8 cellular contexts compared by ENCODE assay signal in genomic region chr2:127324635-127325034, GRCh38. TPM values are rescaled to one million over a fixed set of nuclear protein-coding genes. Genes with fewer than 3 reads are reported as not detected.
DNase-seq lines count a peak whose midpoint lies in the region; ATAC-seq and TF ChIP-seq lines count a peak whose summit lies in the region.

No MANE protein-coding gene starts in this region.

- ATAC-seq in left ventricle myocardium superior (no peak), HG02970 (IDR thresholded peaks at IDR 0.05; ENCODE audit: low FRiP score, unreplicated experiment) (no peak), GM19467 (IDR thresholded peaks at IDR 0.05; ENCODE audit: unreplicated experiment) (no peak)

- peaks cover 50% of the 10 kb centered on the region for H3K36me3 Mint-ChIP-seq in nephron progenitor cell (ENCODE audit: low read depth)

- H3K27ac ChIP-seq in cardiac muscle cell (no peak overlapping the region), colonic mucosa (no peak overlapping the region)

- H3K27me3 Mint-ChIP-seq in nephron progenitor cell (ENCODE audit: low read depth, poor library complexity), result no peaks in the 10 kb centered on the region

- H3K9ac ChIP-seq in colonic mucosa (ENCODE audit: low read depth in 2 of 2, low read length in 2 of 2), result no peak overlapping the region

- no peak overlapping the region for H3K27ac Mint-ChIP-seq in nephron progenitor cell

- H3K36me3 ChIP-seq in cardiac muscle cell (peaks cover 42% of the 10 kb centered on the region), colonic mucosa (peaks cover 13% of the 10 kb centered on the region)

- no peaks in the 10 kb centered on the region for H3K4me1 ChIP-seq in cardiac muscle cell (ENCODE audit: low read depth)
- no peaks in the 10 kb centered on the region for H3K4me1 ChIP-seq in colonic mucosa

- peaks cover 8% of the 10 kb centered on the region for H3K9me3 Mint-ChIP-seq in nephron progenitor cell

- no peaks in the 10 kb centered on the region for H3K4me1 Mint-ChIP-seq in nephron progenitor cell

- H3K27me3 ChIP-seq in cardiac muscle cell (no peaks in the 10 kb centered on the region), colonic mucosa (no peaks in the 10 kb centered on the region)

- no peak overlapping the region for H3K4me3 Mint-ChIP-seq in nephron progenitor cell

- intact Hi-C loops in left ventricle myocardium superior (cut with micrococcal nuclease), result loop anchor here (5.0 kb wide), 1 partner anchor 153 kb away; no protein-coding TSS in a partner anchor
- intact Hi-C loops in colonic mucosa (cut with DNase I), result loop anchor here (5.0 kb wide), 1 partner anchor 158 kb away; no protein-coding TSS in a partner anchor

- no peak overlapping the region for H3K4me3 ChIP-seq in cardiac muscle cell
- H3K4me3 ChIP-seq in colonic mucosa, result no peak overlapping the region

- H3K9me3 ChIP-seq in cardiac muscle cell (ENCODE audit: low read depth) (no peaks in the 10 kb centered on the region), colonic mucosa (no peaks in the 10 kb centered on the region)

- peak; percentile 63 for TF ChIP-seq CTCF in cardiac muscle cell (IDR thresholded peaks at IDR 0.05; ENCODE audit: low read depth, low read length)
- TF ChIP-seq CTCF in colonic mucosa (IDR thresholded peaks at IDR 0.05), result peak; percentile 41
- TF ChIP-seq CTCF in nephron progenitor cell (IDR thresholded peaks at IDR 0.05), result peak; percentile 46

- DNase-seq in cardiac muscle cell (ENCODE audit: low read depth in 1 of 2, low spot score in 1 of 2) (peak; percentile 39 to 75), left ventricle myocardium superior (no peak), NCI-H446 treated with DMSO at 0.1 percent for 48 hours (lab: John Stamatoyannopoulos, UW) (peak; percentile 42), colonic mucosa (no peak), nephron progenitor cell (no peak), mesenteric fat pad (ENCODE audit: low spot score) (no peak)

RNA-seq across cellular contexts. Expression of gene ERCC3, which starts 30.7 kb away (rescaled TPM):
- total RNA-seq in cardiac muscle cell (44.3 and 54.8 TPM in 2 replicates), left ventricle myocardium superior (23.8 TPM), colonic mucosa (10 to 100 TPM; 27.8 to 32.5 TPM), mesenteric fat pad (36.3 TPM)
- polyA plus RNA-seq in cardiac muscle cell, result 46.0 and 50.0 TPM in 2 replicates

Comparison
In these comparisons a context has a peak if more than half of its experiments do, and no peak if none do; other contexts are left out.
1. DNase-seq: peak in cardiac muscle cell (2 of 2) and NCI-H446 treated with DMSO at 0.1 percent for 48 hours (single experiment); none in left ventricle myocardium superior (single experiment), colonic mucosa (single experiment), nephron progenitor cell (single experiment) and mesenteric fat pad (single experiment).
2. Peak in every context shown above with its lines, with median percentiles within 50 percentile points of each other: CTCF ChIP-seq.